19 cellular contexts compared by ENCODE assay signal in the genomic region with DNA sequence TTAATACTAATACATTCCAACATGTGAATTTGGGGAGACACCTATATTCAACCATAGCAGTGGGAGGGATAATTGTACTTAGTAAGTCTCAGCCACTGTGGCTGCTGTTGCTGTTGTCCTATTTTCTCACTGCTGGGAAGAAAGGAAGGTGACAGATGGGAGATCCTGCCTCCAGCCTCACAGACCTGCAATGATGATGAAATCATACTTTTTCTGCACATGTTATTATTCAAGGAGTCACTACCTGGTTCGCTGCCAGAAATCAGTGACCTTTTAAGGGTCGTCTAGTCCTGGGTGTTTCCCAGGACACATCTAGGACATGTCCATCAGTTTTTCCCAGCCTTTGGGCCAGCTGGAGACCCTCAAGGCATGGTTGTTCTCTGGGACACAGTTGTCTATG.
"Had no signal": no experiment of that assay in that cellular context is flagged by ENCODE, and none has a peak within 500 bp of the region (broad histone marks: within the 10 kb centered on the region; RNA-seq: fewer than 3 reads in every experiment).

No MANE protein-coding gene starts in this region.

- H3K4me1 ChIP-seq: sigmoid colon, uterus had no signal

- H3K4me3 ChIP-seq: coronary artery, sigmoid colon, uterus had no signal

- H3K9me3 ChIP-seq: neutrophil, sigmoid colon, uterus had no signal

- DNase-seq: activated CD4-positive, alpha-beta T cell treated with anti-CD3 and anti-CD28 coated beads for 4 hours; activated CD4-positive, alpha-beta T cell treated with anti-CD3 and anti-CD28 coated beads, Interleukin-2, amount 50 U/mL, for 4 hours; activated naive CD4-positive, alpha-beta T cell; activated T-cell treated with anti-CD3 and anti-CD28 coated beads for 4 hours; activated T-cell treated with anti-CD3 and anti-CD28 coated beads, Interleukin-2, amount 50 U/mL, for 72 hours; foreskin fibroblast; kidney; left colon; naive B cell; nephron progenitor cell; sigmoid colon; small intestine; stimulated activated CD4-positive, alpha-beta T cell treated with anti-CD3 and anti-CD28 coated beads, Interleukin-4, amount 100 ng/mL, for 24 hours; uterus had no signal

- H3K27ac ChIP-seq: coronary artery, neutrophil, sigmoid colon, uterus, VCaP had no signal

- ATAC-seq: activated naive CD4-positive, alpha-beta T cell treated with anti-CD3 and anti-CD28 coated beads, Interleukin-2, amount 50 U/mL, for 72 hours; activated T-cell treated with anti-CD3 and anti-CD28 coated beads, Interleukin-2, amount 50 U/mL, for 72 hours; left colon; stimulated activated effector memory CD8-positive, alpha-beta T cell treated with anti-CD3 and anti-CD28 coated beads, Interleukin-12 subunit alpha, Interleukin-12 subunit beta, amount 100 ng/mL, for 72 hours had no signal

- H3K36me3 ChIP-seq: neutrophil, sigmoid colon, uterus had no signal

- H3K27me3 ChIP-seq: sigmoid colon, uterus had no signal
